Comparison of ENCODE assay signal across 8 cellular contexts in genomic region chr6:16136536-16137450, GRCh38. TPM values are rescaled to one million over a fixed set of nuclear protein-coding genes. Genes with fewer than 3 reads are reported as not detected.
DNase-seq lines count a peak whose midpoint lies in the region; ATAC-seq and TF ChIP-seq lines count a peak whose summit lies in the region.

No MANE protein-coding gene starts in this region.

- CTCF ChIA-PET in IMR-90 (lab: Yijun Ruan, JAX) = interaction anchor here (0.6 to 1.4 kb wide), 3 partner anchors 8 to 74 kb away, joined by 3 to 4 read pairs (median 4); partner anchors contain the start of gene MYLIP

- POLR2A ChIA-PET in IMR-90 (lab: Charles Lee; ENCODE audit: unreplicated experiment) = no interaction called here

- H3K23ac ChIP-seq in IMR-90 (ENCODE audit: low read depth, low read length) = no peak overlapping the region

- TF ChIP-seq RAD21 in IMR-90 (IDR thresholded peaks at IDR 0.05; ENCODE audit: low read length) = no peak

- no peak overlapping the region for H4K8ac ChIP-seq in IMR-90 (ENCODE audit: low read depth in 2 of 2, low read length in 2 of 2)

- no peak for TF ChIP-seq CTCF in IMR-90 (conservative IDR thresholded peaks at IDR 0.05; ENCODE audit: low read depth, low read length)
- no peak for TF ChIP-seq CTCF in left ventricle myocardium inferior (IDR thresholded peaks at IDR 0.05; ENCODE audit: borderline replicate concordance)

- H3K27ac ChIP-seq in IMR-90 (ENCODE audit: insufficient read depth, low read length) (no peak overlapping the region), left ventricle myocardium inferior (replicated peaks) (peak overlapping the region; percentile 24)

- H2AK9ac ChIP-seq in IMR-90 (replicated peaks; ENCODE audit: low read depth, low read length, poor library complexity) = no peak overlapping the region

- no peaks in the 10 kb centered on the region; the same call in 1 of the 2 replicates for H3K9me1 ChIP-seq in IMR-90 (ENCODE audit: insufficient read depth, low read length)

- no peak overlapping the region for H2AK5ac ChIP-seq in IMR-90 (ENCODE audit: low read depth, low read length)

- H4K20me1 ChIP-seq in IMR-90 (ENCODE audit: insufficient read depth, low read length) = peaks cover 49% of the 10 kb centered on the region; the same call in 1 of the 2 replicates

- no peak overlapping the region for H2AFZ ChIP-seq in IMR-90 (replicated peaks; ENCODE audit: low read length, poor library complexity)

- H3K4ac ChIP-seq in IMR-90 (ENCODE audit: low read depth, low read length) = no peak overlapping the region

- peak overlapping the region; percentile 73; the same call in 1 of the 2 replicates for H3K4me2 ChIP-seq in IMR-90 (ENCODE audit: low read depth, low read length)

- H3K4me3 ChIP-seq in IMR-90 (ENCODE audit: insufficient read depth, low read depth, low read length) = no peak overlapping the region
- H3K4me3 ChIP-seq in left ventricle myocardium inferior = peak overlapping the region; percentile 23

- no peak overlapping the region for H4K91ac ChIP-seq in IMR-90 (ENCODE audit: insufficient read depth, low read depth, low read length)

- no peak for TF ChIP-seq POLR2A in IMR-90 (IDR thresholded peaks at IDR 0.05; ENCODE audit: low read depth, low read length)

- BruUV-seq in IMR-90 (replicated peaks; lab: Mats Ljungman, UMichigan) = no TSS peak

- DNase-seq in AG20443 (ENCODE audit: low spot score) (peak; percentile 75), IMR-90 (peak; percentile 92), left ventricle myocardium inferior (no peak), NCI-H1105 treated with DMSO at 0.1 percent for 48 hours (lab: John Stamatoyannopoulos, UW) (no peak), putamen (ENCODE audit: low spot score) (no peak)
- peak; percentile 13 for DNase-seq in activated T-helper 9 cell treated with anti-CD3 and anti-CD28 coated beads, Interleukin-2, amount 50 U/mL, for 16 hours (ENCODE audit: low read depth)
- peak; percentile 31 for DNase-seq in stimulated activated CD8-positive, alpha-beta memory T cell treated with anti-CD3 and anti-CD28 coated beads, Interleukin-4, amount 100 ng/mL, for 24 hours (ENCODE audit: low read depth)

- H2BK120ac ChIP-seq in IMR-90 (ENCODE audit: low read depth, low read length) = no peak overlapping the region

- H3K27me3 ChIP-seq in IMR-90 (ENCODE audit: control insufficient read depth, insufficient read depth, low read length) (peaks cover 27% of the 10 kb centered on the region), left ventricle myocardium inferior (ENCODE audit: low read depth) (no peaks in the 10 kb centered on the region)

- no peak overlapping the region for H3K14ac ChIP-seq in IMR-90 (replicated peaks; ENCODE audit: low read depth, low read length)

- dilution Hi-C loops in IMR-90 (cut with HindIII; ENCODE audit: low sequenced_read_pairs, unreplicated experiment) = no loop called here

- no peak overlapping the region for H4K5ac ChIP-seq in IMR-90 (ENCODE audit: low read depth, low read length)

- no peak overlapping the region for H3K56ac ChIP-seq in IMR-90 (ENCODE audit: extremely low read depth, insufficient read depth, low read length)

- no peak overlapping the region for H2BK5ac ChIP-seq in IMR-90 (ENCODE audit: low read depth, low read length, poor library complexity, severe bottlenecking)

- peaks cover 7% of the 10 kb centered on the region; the same call in 1 of the 2 replicates for H3K36me3 ChIP-seq in IMR-90 (ENCODE audit: control insufficient read depth, insufficient read depth, low read length)
- peaks cover 5% of the 10 kb centered on the region for H3K36me3 ChIP-seq in left ventricle myocardium inferior

- H3K9ac ChIP-seq in IMR-90 (ENCODE audit: low read depth, low read length) = no peak overlapping the region

- peaks cover 12 to 18% of the 10 kb centered on the region in 2 experiments; a peak in 3 of 4 replicates for H3K79me1 ChIP-seq in IMR-90 (ENCODE audit: low read depth in 1 of 2, low read length in 2 of 2)

- H3K9me3 ChIP-seq in IMR-90 (ENCODE audit: control insufficient read depth, insufficient read depth, low read length) (no peaks in the 10 kb centered on the region), left ventricle myocardium inferior (replicated peaks) (no peaks in the 10 kb centered on the region)

- WGBS in IMR-90 (ENCODE audit: extremely low coverage in 2 of 2, insufficient read length in 1 of 2), 2 experiments = no CpG with 5 or more reads among the region's 5 CpGs

- H2BK15ac ChIP-seq in IMR-90 (ENCODE audit: low read depth, low read length) = no peak overlapping the region

- in situ Hi-C loops in IMR-90 (cut with MboI; ENCODE audit: low sequenced_read_pairs) = no loop called here

- no peak overlapping the region for H2BK20ac ChIP-seq in IMR-90 (ENCODE audit: low read depth, low read length)

- ATAC-seq in IMR-90 (ENCODE audit: low read depth) = peak; percentile 89
- no peak for ATAC-seq in HG03108 (IDR thresholded peaks at IDR 0.05; ENCODE audit: unreplicated experiment)

- H3K18ac ChIP-seq in IMR-90 (ENCODE audit: low read depth, low read length) = no peak overlapping the region

- intact Hi-C loops in IMR-90 (cut with micrococcal nuclease) = no loop called here
- intact Hi-C loops in left ventricle myocardium inferior (cut with micrococcal nuclease) = no loop called here

- H3K4me1 ChIP-seq in IMR-90 (ENCODE audit: control insufficient read depth, insufficient read depth, low read length) (peaks cover 3% of the 10 kb centered on the region; the same call in 1 of the 2 replicates), left ventricle myocardium inferior (peaks cover 100% of the 10 kb centered on the region)

TF ChIP-seq in IMR-90, 13 proteins besides CTCF, POLR2A, EP300 and RAD21:
- peak; percentile 91 for TF ChIP-seq FOS (IDR thresholded peaks at IDR 0.05; ENCODE audit: low read depth, low read length)
- TF ChIP-seq NFE2L2 (IDR thresholded peaks at IDR 0.05; ENCODE audit: low read depth, low read length) = no peak
- no peak for TF ChIP-seq BHLHE40 (IDR thresholded peaks at IDR 0.05; ENCODE audit: low read depth, low read length)
- 0 out of 2 replicates have a peak, but pooled peaks have one; percentile 10 for TF ChIP-seq CEBPB (IDR thresholded peaks at IDR 0.05; ENCODE audit: low read depth, low read length)

RNA-seq across cellular contexts. Expression of gene MYLIP, which starts 7.9 kb away (rescaled TPM):
- total RNA-seq in IMR-90 (2012; rRNA removed) (3.2 and 3.6 TPM in 2 replicates), left ventricle myocardium inferior (13.5 TPM)
- 1.7 and 1.8 TPM in 2 replicates for polyA plus RNA-seq in IMR-90 (2012; rRNA removed)
- 1.6 and 1.7 TPM in 2 replicates for polyA plus RNA-seq in IMR-90 (2012; cell fraction: cytosol; rRNA removed)
- polyA plus RNA-seq in IMR-90 (2012; cell fraction: nucleus; rRNA removed; ENCODE audit: low replicate concordance) = 3.5 and 10.1 TPM in 2 replicates

Comparison
In these comparisons a context has a peak if more than half of its experiments do, and no peak if none do; other contexts are left out.
1. DNase-seq: peak in AG20443 (single experiment), IMR-90 (single experiment), activated T-helper 9 cell treated with anti-CD3 and anti-CD28 coated beads, Interleukin-2, amount 50 U/mL, for 16 hours (single experiment) and stimulated activated CD8-positive, alpha-beta memory T cell treated with anti-CD3 and anti-CD28 coated beads, Interleukin-4, amount 100 ng/mL, for 24 hours (single experiment); none in left ventricle myocardium inferior (single experiment), NCI-H1105 treated with DMSO at 0.1 percent for 48 hours (single experiment) and putamen (single experiment).